Comparison of ENCODE assay signal across 34 cellular contexts in genomic region chrX:12452268-12452667, GRCh38.
"Had no signal": no experiment of that assay in that cellular context is flagged by ENCODE, and none has a peak within 500 bp of the region (broad histone marks: within the 10 kb centered on the region; RNA-seq: fewer than 3 reads in every experiment).

No MANE protein-coding gene starts in this region.

- H3K27me3 Mint-ChIP-seq: activated CD4-positive, alpha-beta memory T cell treated with anti-CD3 and anti-CD28 coated beads for 36 hours; activated CD4-positive, alpha-beta T cell treated with anti-CD3 and anti-CD28 coated beads, Interleukin-2, amount 10 ng/mL, durations not matched to agents 24 days and 14 days; activated CD8-positive, alpha-beta T cell treated with anti-CD3 and anti-CD28 coated beads for 36 hours; activated naive CD8-positive, alpha-beta T cell treated with anti-CD3 and anti-CD28 coated beads for 36 hours; activated T-helper 17 cell treated with anti-CD3 and anti-CD28 coated beads, Interleukin-2, amount 50 U/mL, for 72 hours had no signal

- ATAC-seq: activated CD8-positive, alpha-beta T cell treated with anti-CD3 and anti-CD28 coated beads for 36 hours; activated naive CD4-positive, alpha-beta T cell treated with anti-CD3 and anti-CD28 coated beads, Interleukin-2, amount 50 U/mL, for 72 hours; activated T-cell treated with anti-CD3 and anti-CD28 coated beads, Interleukin-2, amount 50 U/mL, for 4 hours; activated T-cell treated with anti-CD3 and anti-CD28 coated beads, Interleukin-2, amount 50 U/mL, for 72 hours; activated T-helper 17 cell treated with anti-CD3 and anti-CD28 coated beads, Interleukin-2, amount 50 U/mL, for 72 hours; body of pancreas had no signal

- H3K4me1 ChIP-seq: adrenal gland, body of pancreas, breast epithelium had no signal

- H3K27ac Mint-ChIP-seq: activated B cell treated with CpG ODN at 0.5 μM for 24 hours; activated CD4-positive, alpha-beta memory T cell treated with anti-CD3 and anti-CD28 coated beads for 36 hours; activated CD4-positive, alpha-beta T cell treated with anti-CD3 and anti-CD28 coated beads, Interleukin-2, amount 10 ng/mL, durations not matched to agents 24 days and 14 days; activated CD8-positive, alpha-beta T cell treated with anti-CD3 and anti-CD28 coated beads for 36 hours; activated naive CD4-positive, alpha-beta T cell treated with anti-CD3 and anti-CD28 coated beads for 36 hours; activated naive CD4-positive, alpha-beta T cell treated with anti-CD3 and anti-CD28 coated beads, Interleukin-2, amount 50 U/mL, for 72 hours; activated naive CD8-positive, alpha-beta T cell treated with anti-CD3 and anti-CD28 coated beads for 36 hours; activated T-cell treated with anti-CD3 and anti-CD28 coated beads, Interleukin-2, amount 50 U/mL, for 72 hours; activated T-helper 1 cell treated with anti-CD3 and anti-CD28 coated beads, Interleukin-12 subunit alpha, Interleukin-12 subunit beta, Interleukin-2, Interleukin-4 antibody, amounts not matched to agents 30 ng/mL and 10 ng/mL and 1 ng/mL, durations not matched to agents 14 hours and 24 hours and 36 hours; activated T-helper 17 cell treated with anti-CD3 and anti-CD28 coated beads, Interleukin-2, amount 50 U/mL, for 72 hours; T-helper 2 cell treated with Interferon-gamma antibody and Interleukin-4, amounts not matched to agents 5 μg/mL and 100 μg/mL, for 36 hours had no signal

- FAIRE-seq: TTC549 had no signal

- H3K4me3 ChIP-seq: adrenal gland, body of pancreas, breast epithelium had no signal

- H3K4me1 Mint-ChIP-seq: activated B cell treated with CpG ODN at 0.5 μM for 24 hours; activated CD4-positive, alpha-beta T cell treated with anti-CD3 and anti-CD28 coated beads, Interleukin-2, amount 10 ng/mL, durations not matched to agents 24 days and 14 days; activated naive CD8-positive, alpha-beta T cell treated with anti-CD3 and anti-CD28 coated beads for 36 hours; activated T-helper 17 cell treated with anti-CD3 and anti-CD28 coated beads, Interleukin-2, amount 50 U/mL, for 72 hours had no signal

- H3K9me3 Mint-ChIP-seq: activated B cell treated with CpG ODN at 0.5 μM for 24 hours; activated CD4-positive, alpha-beta memory T cell treated with anti-CD3 and anti-CD28 coated beads for 36 hours; activated CD4-positive, alpha-beta T cell treated with anti-CD3 and anti-CD28 coated beads, Interleukin-2, amount 10 ng/mL, durations not matched to agents 24 days and 14 days; activated CD8-positive, alpha-beta T cell treated with anti-CD3 and anti-CD28 coated beads for 36 hours; activated naive CD4-positive, alpha-beta T cell treated with anti-CD3 and anti-CD28 coated beads for 36 hours; activated naive CD4-positive, alpha-beta T cell treated with anti-CD3 and anti-CD28 coated beads, Interleukin-2, amount 50 U/mL, for 72 hours; activated naive CD8-positive, alpha-beta T cell treated with anti-CD3 and anti-CD28 coated beads for 36 hours; activated T-cell treated with anti-CD3 and anti-CD28 coated beads, Interleukin-2, amount 50 U/mL, for 4 hours; activated T-helper 1 cell treated with anti-CD3 and anti-CD28 coated beads, Interleukin-12 subunit alpha, Interleukin-12 subunit beta, Interleukin-2, Interleukin-4 antibody, amounts not matched to agents 30 ng/mL and 10 ng/mL and 1 ng/mL, durations not matched to agents 14 hours and 24 hours and 36 hours; activated T-helper 17 cell treated with anti-CD3 and anti-CD28 coated beads, Interleukin-2, amount 50 U/mL, for 72 hours; T-helper 2 cell treated with Interferon-gamma antibody and Interleukin-4, amounts not matched to agents 5 μg/mL and 100 μg/mL, for 36 hours had no signal

- DNase-seq: activated B cell treated with CpG ODN at 0.5 μM for 24 hours; activated CD4-positive, alpha-beta memory T cell treated with anti-CD3 and anti-CD28 coated beads for 36 hours; activated CD4-positive, alpha-beta T cell treated with anti-CD3 and anti-CD28 coated beads for 4 hours; activated CD4-positive, alpha-beta T cell treated with anti-CD3 and anti-CD28 coated beads, Interleukin-2, amount 10 ng/mL, durations not matched to agents 24 days and 14 days; activated CD4-positive, alpha-beta T cell treated with anti-CD3 and anti-CD28 coated beads, Interleukin-2, amount 50 U/mL, for 1 hour; activated CD4-positive, alpha-beta T cell treated with anti-CD3 and anti-CD28 coated beads, Interleukin-2, amount 50 U/mL, for 4 hours; activated CD4-positive, CD25-positive, alpha-beta regulatory T cell treated with anti-CD3 and anti-CD28 coated beads, Interleukin-2, amount 50 U/mL, for 72 hours; activated CD8-positive, alpha-beta memory T cell treated with anti-CD3 and anti-CD28 coated beads, Interleukin-2, amount 50 U/mL, for 4 hours; activated CD8-positive, alpha-beta T cell treated with anti-CD3 and anti-CD28 coated beads for 36 hours; activated effector memory CD4-positive, alpha-beta T cell treated with anti-CD3 and anti-CD28 coated beads, Interleukin-2, amount 50 U/mL, for 16 hours; activated gamma-delta T cell treated with Interleukin-2 at 50 U/mL for 16 hours; activated naive CD4-positive, alpha-beta T cell; activated naive CD4-positive, alpha-beta T cell treated with anti-CD3 and anti-CD28 coated beads for 36 hours; activated naive CD4-positive, alpha-beta T cell treated with anti-CD3 and anti-CD28 coated beads, Interleukin-2, amount 50 U/mL, for 16 hours; activated naive CD8-positive, alpha-beta T cell treated with anti-CD3 and anti-CD28 coated beads for 36 hours; activated T-cell treated with anti-CD3 and anti-CD28 coated beads for 4 hours; activated T-cell treated with anti-CD3 and anti-CD28 coated beads, Interleukin-2, amount 50 U/mL, for 1 hour; activated T-cell treated with anti-CD3 and anti-CD28 coated beads, Interleukin-2, amount 50 U/mL, for 4 hours; activated T-cell treated with anti-CD3 and anti-CD28 coated beads, Interleukin-2, amount 50 U/mL, for 72 hours; adrenal gland; amniotic stem cell; aorta; body of pancreas; brain microvascular endothelial cell; central memory CD4-positive, alpha-beta T cell; T-helper 2 cell; T-helper 9 cell had no signal

- H3K27ac ChIP-seq: adrenal gland, body of pancreas, brain microvascular endothelial cell, breast epithelium, VCaP had no signal

- H3K4me3 Mint-ChIP-seq: activated B cell treated with CpG ODN at 0.5 μM for 24 hours; activated CD4-positive, alpha-beta memory T cell treated with anti-CD3 and anti-CD28 coated beads for 36 hours; activated CD4-positive, alpha-beta T cell treated with anti-CD3 and anti-CD28 coated beads, Interleukin-2, amount 10 ng/mL, durations not matched to agents 24 days and 14 days; activated CD8-positive, alpha-beta T cell treated with anti-CD3 and anti-CD28 coated beads for 36 hours; activated naive CD4-positive, alpha-beta T cell treated with anti-CD3 and anti-CD28 coated beads for 36 hours; activated naive CD8-positive, alpha-beta T cell treated with anti-CD3 and anti-CD28 coated beads for 36 hours; activated T-cell treated with anti-CD3 and anti-CD28 coated beads, Interleukin-2, amount 50 U/mL, for 4 hours; activated T-cell treated with anti-CD3 and anti-CD28 coated beads, Interleukin-2, amount 50 U/mL, for 72 hours; activated T-helper 1 cell treated with anti-CD3 and anti-CD28 coated beads, Interleukin-12 subunit alpha, Interleukin-12 subunit beta, Interleukin-2, Interleukin-4 antibody, amounts not matched to agents 30 ng/mL and 10 ng/mL and 1 ng/mL, durations not matched to agents 14 hours and 24 hours and 36 hours; activated T-helper 17 cell treated with anti-CD3 and anti-CD28 coated beads, Interleukin-2, amount 50 U/mL, for 72 hours; T-helper 2 cell treated with Interferon-gamma antibody and Interleukin-4, amounts not matched to agents 5 μg/mL and 100 μg/mL, for 36 hours had no signal

- H3K36me3 Mint-ChIP-seq: activated CD4-positive, alpha-beta memory T cell treated with anti-CD3 and anti-CD28 coated beads for 36 hours; activated naive CD4-positive, alpha-beta T cell treated with anti-CD3 and anti-CD28 coated beads, Interleukin-2, amount 50 U/mL, for 72 hours; activated naive CD8-positive, alpha-beta T cell treated with anti-CD3 and anti-CD28 coated beads for 36 hours had no signal

- H3K9me3 ChIP-seq: adrenal gland, body of pancreas, breast epithelium had no signal
